In the genomic region with DNA sequence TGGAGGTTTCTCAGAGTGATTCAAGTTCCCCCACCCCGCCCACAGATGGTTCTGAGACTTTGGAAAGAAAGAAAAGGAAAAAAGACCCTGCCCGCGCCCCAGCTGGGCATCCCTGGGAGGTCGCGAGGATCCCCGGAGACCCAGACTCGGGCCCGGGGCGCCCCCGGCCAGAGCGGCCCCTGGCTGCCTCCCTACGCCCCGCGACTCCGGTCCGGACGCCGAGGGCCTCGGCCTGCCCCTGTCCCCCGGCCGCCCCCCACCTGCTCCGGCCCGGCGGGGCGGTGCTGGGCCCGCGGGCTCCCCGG, we compare ENCODE assay signal across 2 cellular contexts.
TF ChIP-seq lines count a peak whose summit lies in the region.

No MANE protein-coding gene starts in this region.

TF ChIP-seq in H1, 55 proteins besides CTCF, POLR2A, EP300 and RAD21:
- no peak for TF ChIP-seq JUND (IDR thresholded peaks at IDR 0.05; ENCODE audit: low read length)
- TF ChIP-seq NRF1 (IDR thresholded peaks at IDR 0.05; ENCODE audit: low read depth, low read length) = no peak
- no peak for TF ChIP-seq KDM1A (IDR thresholded peaks at IDR 0.05; ENCODE audit: borderline replicate concordance, low read length)
- no peak for TF ChIP-seq EZH2 (IDR thresholded peaks at IDR 0.05; ENCODE audit: low read depth, low read length, severe bottlenecking)
- TF ChIP-seq POLR2AphosphoS5 (IDR thresholded peaks at IDR 0.05; ENCODE audit: low read depth, low read length) = no peak
- no peak for TF ChIP-seq RBBP5 (IDR thresholded peaks at IDR 0.05; ENCODE audit: borderline replicate concordance, low read depth, low read length)
- no peak for TF ChIP-seq TCF12 (IDR thresholded peaks at IDR 0.05; ENCODE audit: low read depth, low read length)
- no peak for TF ChIP-seq BACH1 (IDR thresholded peaks at IDR 0.05; ENCODE audit: low read length)
- no peak for TF ChIP-seq SIRT6 (IDR thresholded peaks at IDR 0.05; ENCODE audit: low read length)
- TF ChIP-seq, protein P1, sequence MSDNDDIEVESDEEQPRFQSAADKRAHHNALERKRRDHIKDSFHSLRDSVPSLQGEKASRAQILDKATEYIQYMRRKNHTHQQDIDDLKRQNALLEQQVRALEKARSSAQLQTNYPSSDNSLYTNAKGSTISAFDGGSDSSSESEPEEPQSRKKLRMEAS (IDR thresholded peaks at IDR 0.05) = no peak
- no peak for TF ChIP-seq JUN (IDR thresholded peaks at IDR 0.05; ENCODE audit: low read depth, low read length)
- TF ChIP-seq, protein P2, sequence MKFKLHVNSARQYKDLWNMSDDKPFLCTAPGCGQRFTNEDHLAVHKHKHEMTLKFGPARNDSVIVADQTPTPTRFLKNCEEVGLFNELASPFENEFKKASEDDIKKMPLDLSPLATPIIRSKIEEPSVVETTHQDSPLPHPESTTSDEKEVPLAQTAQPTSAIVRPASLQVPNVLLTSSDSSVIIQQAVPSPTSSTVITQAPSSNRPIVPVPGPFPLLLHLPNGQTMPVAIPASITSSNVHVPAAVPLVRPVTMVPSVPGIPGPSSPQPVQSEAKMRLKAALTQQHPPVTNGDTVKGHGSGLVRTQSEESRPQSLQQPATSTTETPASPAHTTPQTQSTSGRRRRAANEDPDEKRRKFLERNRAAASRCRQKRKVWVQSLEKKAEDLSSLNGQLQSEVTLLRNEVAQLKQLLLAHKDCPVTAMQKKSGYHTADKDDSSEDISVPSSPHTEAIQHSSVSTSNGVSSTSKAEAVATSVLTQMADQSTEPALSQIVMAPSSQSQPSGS (IDR thresholded peaks at IDR 0.05; ENCODE audit: low read length) = no peak
- TF ChIP-seq CREB1 (IDR thresholded peaks at IDR 0.05) = no peak
- no peak for TF ChIP-seq SUZ12 (IDR thresholded peaks at IDR 0.05; ENCODE audit: low read length)

TF ChIP-seq in neural cell, 6 proteins besides CTCF, POLR2A, EP300 and RAD21:
- TF ChIP-seq MXI1 (conservative IDR thresholded peaks at IDR 0.05; ENCODE audit: poor library complexity, severe bottlenecking) (no peak), POLR2AphosphoS5 (IDR thresholded peaks at IDR 0.05) (no peak), EZH2 (IDR thresholded peaks at IDR 0.05; ENCODE audit: borderline replicate concordance, insufficient read depth, low read length, poor library complexity, severe bottlenecking) (no peak)
